26 cellular contexts compared by ENCODE assay signal in the genomic region with DNA sequence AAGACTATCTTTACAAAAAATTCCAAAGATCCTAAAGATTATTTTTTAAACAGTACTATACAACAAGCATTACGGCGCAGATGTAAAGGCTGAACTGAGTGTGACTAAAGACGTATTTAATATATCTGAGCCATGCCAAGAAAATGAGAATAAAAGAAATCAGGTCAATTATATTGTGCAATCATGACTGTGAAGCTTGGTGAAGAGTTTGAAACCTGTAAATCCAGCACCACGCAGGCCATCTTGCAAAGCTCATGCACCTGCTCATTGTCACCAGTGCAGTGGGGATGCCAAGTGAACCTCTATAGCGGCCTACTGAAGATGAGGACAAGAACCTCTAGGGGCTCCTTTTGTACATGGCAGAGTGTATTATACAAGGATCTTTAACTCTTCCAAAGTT.
"Had no signal": no experiment of that assay in that cellular context is flagged by ENCODE, and none has a peak within 500 bp of the region (broad histone marks: within the 10 kb centered on the region; RNA-seq: fewer than 3 reads in every experiment).

No MANE protein-coding gene starts in this region.

- H3K4me3 Mint-ChIP-seq: dendritic cell treated with granulocyte-macrophage colony-stimulating factor and Interleukin-4, amounts not matched to agents 40 ng/mL and 50 ng/mL, for 4 days; effector memory CD8-positive, alpha-beta T cell; endodermal cell; immature natural killer cell; mesothelial cell of epicardium; naive B cell had no signal

- H3K4me2 ChIP-seq: hepatocyte had no signal

- H3K4me1 ChIP-seq: colonic mucosa, foreskin keratinocyte, gastroesophageal sphincter, left lung, lower lobe of right lung had no signal

- H3K9me3 ChIP-seq: colonic mucosa, esophagus muscularis mucosa, gastroesophageal sphincter, heart left ventricle, left lung, lower lobe of right lung, mucosa of descending colon had no signal

- H3K27ac Mint-ChIP-seq: dendritic cell treated with granulocyte-macrophage colony-stimulating factor and Interleukin-4, amounts not matched to agents 40 ng/mL and 50 ng/mL, for 4 days; effector memory CD8-positive, alpha-beta T cell; endodermal cell; immature natural killer cell; mesothelial cell of epicardium had no signal

- H3K27me3 ChIP-seq: colonic mucosa, esophagus muscularis mucosa, foreskin keratinocyte, gastroesophageal sphincter, heart left ventricle, hepatocyte, left lung had no signal

- H3K27me3 Mint-ChIP-seq: dendritic cell treated with granulocyte-macrophage colony-stimulating factor and Interleukin-4, amounts not matched to agents 40 ng/mL and 50 ng/mL, for 4 days; effector memory CD8-positive, alpha-beta T cell; naive B cell had no signal

- FAIRE-seq: endometrium, frontal cortex, keratinocyte had no signal

- H3K9me3 Mint-ChIP-seq: dendritic cell treated with granulocyte-macrophage colony-stimulating factor and Interleukin-4, amounts not matched to agents 40 ng/mL and 50 ng/mL, for 4 days; effector memory CD8-positive, alpha-beta T cell; immature natural killer cell; naive B cell had no signal

- H3K27ac ChIP-seq: colonic mucosa, epithelial cell of prostate, esophagus muscularis mucosa, foreskin keratinocyte, gastroesophageal sphincter, heart left ventricle, hepatocyte, left lung, lower lobe of right lung had no signal

- DNase-seq: colonic mucosa; cortex of kidney; effector CD8-positive, alpha-beta T cell; effector memory CD8-positive, alpha-beta T cell; endodermal cell; erythroblast; foreskin keratinocyte; heart left ventricle; hypothalamus; immature natural killer cell; left cardiac atrium; left lung; left ventricle myocardium superior; lower lobe of right lung; mesenchymal stem cell; mucosa of descending colon; naive B cell had no signal

- H3K4me3 ChIP-seq: colonic mucosa, esophagus muscularis mucosa, gastroesophageal sphincter, heart left ventricle, hepatocyte, left lung, lower lobe of right lung, mucosa of descending colon had no signal

- H2AFZ ChIP-seq: hepatocyte had no signal

- ATAC-seq: effector memory CD8-positive, alpha-beta T cell; foreskin keratinocyte; gastroesophageal sphincter; heart left ventricle; left cardiac atrium; left lung; left ventricle myocardium superior; lower lobe of right lung; mucosa of descending colon had no signal

- H3K36me3 ChIP-seq: colonic mucosa, left lung, lower lobe of right lung had no signal
